Comparison of ENCODE assay signal across 2 cellular contexts in genomic region chr16:3490911-3491629, GRCh38.
TF ChIP-seq lines count a peak whose summit lies in the region.

No MANE protein-coding gene starts in this region.

TF ChIP-seq in GM23338, 12 proteins besides CTCF, POLR2A, EP300 and RAD21:
- TF ChIP-seq ETS1 (IDR thresholded peaks at IDR 0.05), result no peak
- no peak for TF ChIP-seq EZH2 (IDR thresholded peaks at IDR 0.05; ENCODE audit: low read depth, unreplicated experiment)
- TF ChIP-seq JUNB (IDR thresholded peaks at IDR 0.05; ENCODE audit: unreplicated experiment), result no peak
TF ChIP-seq in GM23338: peak in this region for 0.

TF ChIP-seq in HepG2, 621 proteins besides CTCF, POLR2A, EP300 and RAD21 (continues in another document):
- TF ChIP-seq ZNF597 (CRISPR knock-in tag; IDR thresholded peaks at IDR 0.05) (no peak), ZNF614 (CRISPR knock-in tag; IDR thresholded peaks at IDR 0.05; ENCODE audit: borderline replicate concordance) (no peak), SP1 (IDR thresholded peaks at IDR 0.05) (no peak), SP1 (CRISPR knock-in tag; IDR thresholded peaks at IDR 0.05) (no peak), RARA (CRISPR knock-in tag; IDR thresholded peaks at IDR 0.05) (no peak), MEIS2 (CRISPR knock-in tag; IDR thresholded peaks at IDR 0.05) (no peak), PCBP2 (optimal IDR thresholded peaks at IDR 0.05; ENCODE audit: low read depth, low read length, poor library complexity, severe bottlenecking) (no peak), TGIF2 (CRISPR knock-in tag; IDR thresholded peaks at IDR 0.05) (no peak), ZNF691 (CRISPR knock-in tag; IDR thresholded peaks at IDR 0.05; ENCODE audit: borderline replicate concordance, low read depth) (no peak), ZNF333 (CRISPR knock-in tag; IDR thresholded peaks at IDR 0.05; ENCODE audit: borderline replicate concordance) (no peak), ZNF574 (CRISPR knock-in tag; IDR thresholded peaks at IDR 0.05) (no peak), ZSCAN9 (CRISPR knock-in tag; IDR thresholded peaks at IDR 0.05; ENCODE audit: borderline replicate concordance) (no peak), CHD2 (IDR thresholded peaks at IDR 0.05; ENCODE audit: low read depth, low read length) (no peak), FOXM1 (CRISPR knock-in tag; IDR thresholded peaks at IDR 0.05) (no peak), ZSCAN25 (CRISPR knock-in tag; IDR thresholded peaks at IDR 0.05) (0 out of 2 replicates have a peak, but pooled peaks have one; percentile 22), PHB2 (IDR thresholded peaks at IDR 0.05; ENCODE audit: partially characterized antibody) (no peak), NFE2L1 (CRISPR knock-in tag; IDR thresholded peaks at IDR 0.05; ENCODE audit: borderline replicate concordance) (no peak), BRD4 (CRISPR knock-in tag; IDR thresholded peaks at IDR 0.05) (no peak), CERS6 (CRISPR knock-in tag; IDR thresholded peaks at IDR 0.05) (no peak), FIP1L1 (IDR thresholded peaks at IDR 0.05; ENCODE audit: borderline replicate concordance, insufficient read depth, low read depth, low read length) (no peak), NAIF1 (CRISPR knock-in tag; IDR thresholded peaks at IDR 0.05; ENCODE audit: borderline replicate concordance) (no peak), ATRX (CRISPR knock-in tag; IDR thresholded peaks at IDR 0.05; ENCODE audit: borderline replicate concordance) (no peak), MBNL3 (CRISPR knock-in tag; conservative IDR thresholded peaks at IDR 0.05) (no peak), SMAD1 (CRISPR knock-in tag; IDR thresholded peaks at IDR 0.05; ENCODE audit: borderline replicate concordance, low read depth) (no peak), ZNF451 (CRISPR knock-in tag; IDR thresholded peaks at IDR 0.05) (no peak), PHF8 (CRISPR knock-in tag; IDR thresholded peaks at IDR 0.05) (no peak), SALL1 (CRISPR knock-in tag; IDR thresholded peaks at IDR 0.05) (0 out of 2 replicates have a peak, but pooled peaks have one; percentile 16), PATZ1 (CRISPR knock-in tag; IDR thresholded peaks at IDR 0.05) (no peak), SAP130 (CRISPR knock-in tag; IDR thresholded peaks at IDR 0.05; ENCODE audit: low read depth) (peak; percentile 32; the same call in 1 of the 2 replicates), ZNF510 (CRISPR knock-in tag; IDR thresholded peaks at IDR 0.05; ENCODE audit: low read depth) (no peak), ZNF770 (CRISPR knock-in tag; IDR thresholded peaks at IDR 0.05) (no peak), ZNF280B (CRISPR knock-in tag; IDR thresholded peaks at IDR 0.05; ENCODE audit: borderline replicate concordance) (no peak), RORA (CRISPR knock-in tag; IDR thresholded peaks at IDR 0.05) (no peak), ZFAT (CRISPR knock-in tag; conservative IDR thresholded peaks at IDR 0.05) (no peak), SMARCE1 (IDR thresholded peaks at IDR 0.05; ENCODE audit: borderline replicate concordance) (no peak), ZNF235 (CRISPR knock-in tag; IDR thresholded peaks at IDR 0.05; ENCODE audit: borderline replicate concordance) (no peak), TARDBP (CRISPR knock-in tag; IDR thresholded peaks at IDR 0.05) (peak; percentile 36; the same call in 1 of the 2 replicates), FOXK2 (IDR thresholded peaks at IDR 0.05) (no peak), HINFP (CRISPR knock-in tag; IDR thresholded peaks at IDR 0.05; ENCODE audit: low read depth) (no peak), ZNF615 (CRISPR knock-in tag; IDR thresholded peaks at IDR 0.05; ENCODE audit: borderline replicate concordance) (no peak), ZNF687 (CRISPR knock-in tag; IDR thresholded peaks at IDR 0.05) (peak; percentile 40), NCOR1 (IDR thresholded peaks at IDR 0.05; ENCODE audit: borderline replicate concordance, low read length) (no peak), ATF2 (CRISPR knock-in tag; IDR thresholded peaks at IDR 0.05) (no peak)
